Comparison of ENCODE assay signal across 26 cellular contexts in genomic region chr1:54879872-54880271, GRCh38.
"Had no signal": no experiment of that assay in that cellular context is flagged by ENCODE, and none has a peak within 500 bp of the region (broad histone marks: within the 10 kb centered on the region; RNA-seq: fewer than 3 reads in every experiment).

No MANE protein-coding gene starts in this region.

- H3K27me3 ChIP-seq: gastrocnemius medialis, heart left ventricle, hepatocyte, left lung, ovary, spleen, testis, tibial artery had no signal

- H3K4me3 Mint-ChIP-seq: naive thymus-derived CD8-positive, alpha-beta T cell; nephron progenitor cell; stimulated activated memory B cell treated with anti-CD40 and anti-IgM and Interleukin-4, amounts not matched to agents 10 μg/mL and 1 μg/mL and 100 μg/mL, for 72 hours; type B pancreatic cell had no signal

- ATAC-seq: esophagus mucosa; gastrocnemius medialis; heart left ventricle; left lung; naive thymus-derived CD8-positive, alpha-beta T cell; psoas muscle; right cardiac atrium; stimulated activated memory B cell treated with anti-CD40 and anti-IgM and Interleukin-4, amounts not matched to agents 10 μg/mL and 1 μg/mL and 100 μg/mL, for 72 hours; stimulated activated naive CD8-positive, alpha-beta T cell treated with anti-CD3 and anti-CD28 coated beads, Interleukin-15, Interleukin-2, amounts not matched to agents 100 U/mL and 50 U/mL, for 24 hours had no signal

- H3K9me3 Mint-ChIP-seq: stimulated activated memory B cell treated with anti-CD40 and anti-IgM and Interleukin-4, amounts not matched to agents 10 μg/mL and 1 μg/mL and 100 μg/mL, for 72 hours; type B pancreatic cell had no signal

- DNase-seq: cortex of kidney; effector CD4-positive, alpha-beta T cell; foreskin fibroblast; gastrocnemius medialis; heart left ventricle; kidney; left lung; naive thymus-derived CD8-positive, alpha-beta T cell; nephron progenitor cell; nucleus accumbens; ovary; posterior cingulate gyrus; psoas muscle; right cardiac atrium; spleen; stimulated activated CD4-positive, alpha-beta T cell treated with anti-CD3 and anti-CD28 coated beads, Interleukin-4, amount 100 ng/mL, for 4 hours; stimulated activated naive CD8-positive, alpha-beta T cell treated with anti-CD3 and anti-CD28 coated beads, Interleukin-15, Interleukin-2, amounts not matched to agents 100 U/mL and 50 U/mL, for 24 hours; substantia nigra; testis; tibial artery had no signal

- H3K4me2 ChIP-seq: hepatocyte had no signal

- FAIRE-seq: kidney had no signal

- H3K4me1 ChIP-seq: testis had no signal

- H2AFZ ChIP-seq: hepatocyte had no signal

- H3K9me3 ChIP-seq: gastrocnemius medialis, heart left ventricle, left lung, ovary, psoas muscle, testis, tibial artery had no signal

- H3K36me3 ChIP-seq: ovary had no signal

- H3K27me3 Mint-ChIP-seq: stimulated activated memory B cell treated with anti-CD40 and anti-IgM and Interleukin-4, amounts not matched to agents 10 μg/mL and 1 μg/mL and 100 μg/mL, for 72 hours; type B pancreatic cell had no signal

- H3K27ac Mint-ChIP-seq: naive thymus-derived CD8-positive, alpha-beta T cell; nephron progenitor cell; stimulated activated memory B cell treated with anti-CD40 and anti-IgM and Interleukin-4, amounts not matched to agents 10 μg/mL and 1 μg/mL and 100 μg/mL, for 72 hours; type B pancreatic cell had no signal

- H3K4me3 ChIP-seq: gastrocnemius medialis, heart left ventricle, hepatocyte, left lung, ovary, psoas muscle, skin epidermis, spleen, testis, tibial artery had no signal

- H3K27ac ChIP-seq: epithelial cell of prostate, heart left ventricle, hepatocyte, left lung, ovary, psoas muscle, skin epidermis, spleen, testis, tibial artery had no signal
